ENCODE assay signal across 12 cellular contexts in the genomic region with DNA sequence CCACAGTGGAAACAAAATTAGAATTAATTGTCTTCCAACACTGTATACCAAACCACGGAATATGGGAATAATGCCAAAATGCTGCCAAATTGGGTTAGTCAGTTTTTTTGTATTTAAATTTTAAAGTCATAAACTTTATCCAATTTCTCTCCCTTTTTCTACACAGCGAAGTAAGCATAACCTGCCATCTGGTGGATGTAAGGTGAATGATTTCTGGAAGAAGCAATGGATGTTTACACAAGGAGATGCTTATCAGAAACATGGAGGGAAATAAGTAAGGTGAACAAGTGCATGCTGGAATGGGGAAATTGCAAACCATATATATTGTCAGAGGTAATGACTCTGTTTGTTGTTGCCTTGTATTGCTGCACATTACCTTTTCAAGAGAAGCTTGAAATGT.
DNase-seq lines count a peak whose midpoint lies in the region; ATAC-seq and TF ChIP-seq lines count a peak whose summit lies in the region.
"Had no signal": no experiment of that assay in that cellular context is flagged by ENCODE, and none has a peak within 500 bp of the region (broad histone marks: within the 10 kb centered on the region; RNA-seq: fewer than 3 reads in every experiment).

No MANE protein-coding gene starts in this region.

- H4K20me1 ChIP-seq in GM23248 (ENCODE audit: insufficient read depth) = no peaks in the 10 kb centered on the region
- no peaks in the 10 kb centered on the region for H4K20me1 ChIP-seq in OCI-LY7 (ENCODE audit: insufficient read depth, low read length)

- POLR2A ChIA-PET in OCI-LY7 (lab: Charles Lee) = interaction anchor here (0.7 kb wide), 1 partner anchor 1351 kb away, joined by 3 read pairs; no protein-coding TSS in a partner anchor
- POLR2A ChIA-PET in activated CD4-positive, alpha-beta memory T cell treated with anti-CD3 and anti-CD28 coated beads for 36 hours (lab: Charles Lee) = no interaction called here

- no peak overlapping the region for H3K27ac Mint-ChIP-seq in activated CD4-positive, alpha-beta memory T cell treated with anti-CD3 and anti-CD28 coated beads for 36 hours

- no peak overlapping the region for H3K4me3 Mint-ChIP-seq in activated CD4-positive, alpha-beta memory T cell treated with anti-CD3 and anti-CD28 coated beads for 36 hours

- H3K79me2 ChIP-seq in GM23248 (ENCODE audit: insufficient read depth) = no peaks in the 10 kb centered on the region
- H3K79me2 ChIP-seq in OCI-LY7 (ENCODE audit: insufficient read depth, low read depth, low read length) = no peaks in the 10 kb centered on the region

- no peak for ATAC-seq in HG02885 (IDR thresholded peaks at IDR 0.05; ENCODE audit: poor library complexity, unreplicated experiment)
- ATAC-seq: left ventricle myocardium superior had no signal

- peaks cover 16% of the 10 kb centered on the region for H3K9me3 Mint-ChIP-seq in activated CD4-positive, alpha-beta memory T cell treated with anti-CD3 and anti-CD28 coated beads for 36 hours

- H3K9ac ChIP-seq in GM23248 = no peak overlapping the region

- H3K4me1 Mint-ChIP-seq in activated CD4-positive, alpha-beta memory T cell treated with anti-CD3 and anti-CD28 coated beads for 36 hours (ENCODE audit: low read depth) = no peaks in the 10 kb centered on the region

- DNase-seq in BE2C = no peak
- peak; percentile 1 for DNase-seq in GM23248
- no peak for DNase-seq in OCI-LY7 (ENCODE audit: low spot score)
- DNase-seq in foreskin melanocyte = peak; percentile 29
- DNase-seq in activated CD4-positive, alpha-beta memory T cell treated with anti-CD3 and anti-CD28 coated beads for 36 hours = no peak
- no peak for DNase-seq in activated CD4-positive, CD25-positive, alpha-beta regulatory T cell (lab: John Stamatoyannopoulos, UW)
- no peak for DNase-seq in hepatic stellate cell (ENCODE audit: low spot score)
- DNase-seq: activated CD4-positive, alpha-beta T cell treated with anti-CD3 and anti-CD28 coated beads, Interleukin-2, amount 50 U/mL, for 1 hour; left ventricle myocardium superior; stimulated activated CD4-positive, alpha-beta T cell treated with anti-CD3 and anti-CD28 coated beads, Interleukin-15, amount 100 ng/mL, for 24 hours had no signal

- H2AFZ ChIP-seq in GM23248 (no peak overlapping the region), OCI-LY7 (ENCODE audit: low read length) (no peak overlapping the region)

- no peaks in the 10 kb centered on the region for H3K36me3 Mint-ChIP-seq in activated CD4-positive, alpha-beta memory T cell treated with anti-CD3 and anti-CD28 coated beads for 36 hours

- 3 to 5% methylated on average over 2 of the region's 2 CpGs for WGBS in GM23248 (ENCODE audit: low coverage in 1 of 2, low lambda C conversion rate in 2 of 2, missing lambda C conversion rate in 2 of 2), 2 experiments

- no peaks in the 10 kb centered on the region for H3K4me1 ChIP-seq in BE2C
- no peaks in the 10 kb centered on the region for H3K4me1 ChIP-seq in GM23248 (ENCODE audit: insufficient read depth)
- H3K4me1 ChIP-seq in OCI-LY7 (ENCODE audit: insufficient read depth, low read length, poor library complexity, severe bottlenecking) = no peaks in the 10 kb centered on the region
- H3K4me1 ChIP-seq: tibial nerve had no signal

- H3K4me3 ChIP-seq in BE2C (ENCODE audit: low read depth, low read length) (no peak overlapping the region), GM23248 (no peak overlapping the region), OCI-LY7 (ENCODE audit: low read depth, low read length, poor library complexity, severe bottlenecking) (no peak overlapping the region)
- H3K4me3 ChIP-seq: tibial nerve had no signal

- H3K27me3 ChIP-seq in BE2C (no peaks in the 10 kb centered on the region), GM23248 (replicated peaks; ENCODE audit: insufficient read depth) (no peaks in the 10 kb centered on the region)
- H3K27me3 ChIP-seq: tibial nerve had no signal

- H3K4me2 ChIP-seq in GM23248 (ENCODE audit: unreplicated experiment) = no peak overlapping the region
- no peak overlapping the region for H3K4me2 ChIP-seq in OCI-LY7 (ENCODE audit: low read length)

- H3F3A ChIP-seq in GM23248 (ENCODE audit: insufficient read depth) = no peaks in the 10 kb centered on the region

- H3K27me3 Mint-ChIP-seq in activated CD4-positive, alpha-beta memory T cell treated with anti-CD3 and anti-CD28 coated beads for 36 hours = no peaks in the 10 kb centered on the region

- BruUV-seq in OCI-LY7 (replicated peaks; lab: Mats Ljungman, UMichigan) = no TSS peak

- no peak overlapping the region for H3K27ac ChIP-seq in GM23248
- no peak overlapping the region for H3K27ac ChIP-seq in OCI-LY7 (ENCODE audit: low read depth, low read length, poor library complexity, severe bottlenecking)
- H3K27ac ChIP-seq: tibial nerve had no signal

- CTCF ChIA-PET in OCI-LY7 (lab: Charles Lee; ENCODE audit: unreplicated experiment) = no interaction called here
- CTCF ChIA-PET in activated CD4-positive, alpha-beta memory T cell treated with anti-CD3 and anti-CD28 coated beads for 36 hours (lab: Charles Lee) = no interaction called here

- H3K9me2 ChIP-seq in GM23248 (ENCODE audit: insufficient read depth) = 0 out of 2 replicates have a peak, but pooled peaks cover 3% of the 10 kb centered on the region
- no peaks in the 10 kb centered on the region for H3K9me2 ChIP-seq in OCI-LY7 (ENCODE audit: insufficient read depth, low read length)

- H3K9me3 ChIP-seq in BE2C (no peaks in the 10 kb centered on the region), GM23248 (ENCODE audit: low read depth) (no peaks in the 10 kb centered on the region), OCI-LY7 (ENCODE audit: low read length) (no peaks in the 10 kb centered on the region)
- H3K9me3 ChIP-seq: tibial nerve had no signal

- TF ChIP-seq CTCF in BE2C (IDR thresholded peaks at IDR 0.05; ENCODE audit: low read depth, low read length) (peak; percentile 48), OCI-LY7 (conservative IDR thresholded peaks at IDR 0.05; ENCODE audit: low read length) (peak; percentile 48; the same call in 1 of the 2 replicates)

- H3K36me3 ChIP-seq in BE2C = no peaks in the 10 kb centered on the region
- H3K36me3 ChIP-seq in GM23248 (ENCODE audit: low read depth) = no peaks in the 10 kb centered on the region
- H3K36me3 ChIP-seq in OCI-LY7 (ENCODE audit: insufficient read depth, low read length) = no peaks in the 10 kb centered on the region
- H3K36me3 ChIP-seq: tibial nerve had no signal

- in situ Hi-C loops in GM23248 (cut with MboI) = no loop called here

- intact Hi-C loops in OCI-LY7 (cut with micrococcal nuclease; ENCODE audit: unreplicated experiment) = no loop called here
- intact Hi-C loops in activated CD4-positive, alpha-beta memory T cell treated with anti-CD3 and anti-CD28 coated beads for 36 hours (cut with micrococcal nuclease) = no loop called here

Comparison
In these comparisons a context has a peak if more than half of its experiments do, and no peak if none do; other contexts are left out.
1. DNase-seq: peak in GM23248 (single experiment) and foreskin melanocyte (single experiment); none in BE2C (single experiment), OCI-LY7 (single experiment), activated CD4-positive, alpha-beta memory T cell treated with anti-CD3 and anti-CD28 coated beads for 36 hours (single experiment), activated CD4-positive, CD25-positive, alpha-beta regulatory T cell (0 of 4) and hepatic stellate cell (single experiment).